26 cellular contexts compared by ENCODE assay signal in the genomic region with DNA sequence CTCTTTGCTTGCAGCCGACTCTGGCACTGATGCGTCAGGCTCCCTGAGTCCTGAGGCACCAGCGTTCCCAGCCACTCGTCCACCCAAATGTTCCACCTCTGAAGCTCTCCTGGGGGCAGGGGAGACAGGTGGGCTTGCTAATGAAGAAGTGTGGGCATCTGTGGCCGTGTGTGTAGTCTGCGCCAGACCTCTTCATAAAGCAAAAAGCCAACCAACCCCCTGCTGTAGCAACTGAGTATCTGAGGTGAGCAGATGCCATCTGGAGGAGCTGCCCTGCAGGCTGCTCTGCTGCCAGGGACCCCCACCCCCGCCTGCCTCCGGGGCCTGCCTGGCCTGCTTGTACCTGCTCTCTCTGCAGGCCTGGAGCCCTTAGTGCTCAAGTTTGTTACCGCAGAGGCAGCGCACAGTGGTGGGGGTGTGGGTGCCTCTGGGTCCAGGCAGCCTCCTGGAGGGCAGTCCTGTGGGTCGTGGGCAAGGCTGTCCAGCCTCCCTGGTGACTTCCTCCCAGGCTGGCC.
DNase-seq lines count a peak whose midpoint lies in the region; ATAC-seq and TF ChIP-seq lines count a peak whose summit lies in the region.
"Had no signal": no experiment of that assay in that cellular context is flagged by ENCODE, and none has a peak within 500 bp of the region (broad histone marks: within the 10 kb centered on the region; RNA-seq: fewer than 3 reads in every experiment).

No MANE protein-coding gene starts in this region.

- no peak overlapping the region for H2BK5ac ChIP-seq in IMR-90 (ENCODE audit: low read depth, low read length, poor library complexity, severe bottlenecking)
- H2BK5ac ChIP-seq in neuronal stem cell (ENCODE audit: low read length), result peak overlapping the region; percentile 30

- no peak overlapping the region for H4K91ac ChIP-seq in IMR-90 (ENCODE audit: insufficient read depth, low read depth, low read length)
- H4K91ac ChIP-seq in neuronal stem cell (ENCODE audit: low read depth, low read length, poor library complexity), result no peak overlapping the region

- H3K27me3 ChIP-seq in IMR-90 (ENCODE audit: control insufficient read depth, insufficient read depth, low read length), result no peaks in the 10 kb centered on the region
- H3K27me3 ChIP-seq in neuronal stem cell (ENCODE audit: control insufficient read depth in 3 of 3, insufficient read depth in 3 of 3, low read depth in 1 of 3, low read length in 3 of 3), result no peaks in the 10 kb centered on the region
- H3K27me3 ChIP-seq: ascending aorta, esophagus muscularis mucosa had no signal

- no peak overlapping the region for H3K56ac ChIP-seq in IMR-90 (ENCODE audit: extremely low read depth, insufficient read depth, low read length)

- H3K4me2 ChIP-seq in IMR-90 (ENCODE audit: low read depth, low read length) (no peak overlapping the region), neuronal stem cell (ENCODE audit: insufficient read depth, low read length, poor library complexity, severe bottlenecking) (no peak overlapping the region)
- H3K4me2 ChIP-seq: smooth muscle cell had no signal

- no peak overlapping the region for H2BK12ac ChIP-seq in neuronal stem cell (ENCODE audit: low read length)

- H3K27ac Mint-ChIP-seq in WTC11, result 0 out of 2 replicates have a peak overlapping the region, but pooled peaks have one; percentile 57
- H3K27ac Mint-ChIP-seq: activated naive CD4-positive, alpha-beta T cell treated with anti-CD3 and anti-CD28 coated beads for 36 hours; CD8-positive, alpha-beta memory T cell; stimulated activated naive CD8-positive, alpha-beta T cell treated with anti-CD3 and anti-CD28 coated beads, Interleukin-15, Interleukin-2, amounts not matched to agents 100 ng/mL and 50 ng/mL, for 24 hours had no signal

- H3K9ac ChIP-seq in IMR-90 (ENCODE audit: low read depth, low read length) (no peak overlapping the region), neuronal stem cell (ENCODE audit: low read depth, low read length, poor library complexity) (no peak overlapping the region)

- H3K4ac ChIP-seq in IMR-90 (ENCODE audit: low read depth, low read length) (no peak overlapping the region), neuronal stem cell (ENCODE audit: low read length) (no peak overlapping the region)

- H3K36me3 Mint-ChIP-seq in WTC11, result no peaks in the 10 kb centered on the region

- H3K9me3 Mint-ChIP-seq in WTC11, result no peaks in the 10 kb centered on the region
- H3K9me3 Mint-ChIP-seq: activated naive CD4-positive, alpha-beta T cell treated with anti-CD3 and anti-CD28 coated beads for 36 hours; CD8-positive, alpha-beta memory T cell; stimulated activated naive CD8-positive, alpha-beta T cell treated with anti-CD3 and anti-CD28 coated beads, Interleukin-15, Interleukin-2, amounts not matched to agents 100 ng/mL and 50 ng/mL, for 24 hours had no signal

- 90% methylated on average over 4 of the region's 11 CpGs; no CpG with 5 or more reads in 1 of the 2 experiments for WGBS in IMR-90 (ENCODE audit: extremely low coverage in 2 of 2, insufficient read length in 1 of 2), 2 experiments
- no CpG with 5 or more reads among the region's 11 CpGs for WGBS in neuronal stem cell (ENCODE audit: extremely low coverage in 2 of 2, insufficient read length in 2 of 2, insufficient replicate concordance in 1 of 2), 2 donors

- POLR2A ChIA-PET in IMR-90 (lab: Charles Lee; ENCODE audit: unreplicated experiment) (no interaction called here), WTC11 (lab: Charles Lee) (no interaction called here)

- no peak overlapping the region for H4K8ac ChIP-seq in IMR-90 (ENCODE audit: low read depth in 2 of 2, low read length in 2 of 2)
- H4K8ac ChIP-seq in neuronal stem cell (ENCODE audit: low read depth, low read length), result no peak overlapping the region

- CTCF ChIA-PET in IMR-90 (lab: Yijun Ruan, JAX) (no interaction called here), WTC11 (lab: Charles Lee) (interaction anchor here (3.0 kb wide), 1 partner anchor 22 kb away, joined by 11 read pairs; no protein-coding TSS in a partner anchor)

- no peak overlapping the region for H2AFZ ChIP-seq in IMR-90 (replicated peaks; ENCODE audit: low read length, poor library complexity)
- no peak overlapping the region for H2AFZ ChIP-seq in neuronal stem cell (ENCODE audit: low read length)

- H3K4me1 ChIP-seq in IMR-90 (ENCODE audit: control insufficient read depth, insufficient read depth, low read length) (peaks cover 2% of the 10 kb centered on the region; the same call in 1 of the 2 replicates), neuronal stem cell (ENCODE audit: control insufficient read depth in 2 of 2, insufficient read depth in 1 of 2, low read depth in 1 of 2, low read length in 2 of 2) (peaks cover 13% of the 10 kb centered on the region in 2 donors)
- H3K4me1 ChIP-seq: ascending aorta had no signal

- peaks cover 0 to 18% of the 10 kb centered on the region in 2 experiments; a peak in 1 of 4 replicates for H3K79me1 ChIP-seq in IMR-90 (ENCODE audit: low read depth in 1 of 2, low read length in 2 of 2)
- H3K79me1 ChIP-seq in neuronal stem cell (ENCODE audit: low read depth, low read length), result peaks cover 2% of the 10 kb centered on the region

- no peak for TF ChIP-seq RAD21 in IMR-90 (IDR thresholded peaks at IDR 0.05; ENCODE audit: low read length)

- H3K4me3 Mint-ChIP-seq in WTC11, result no peak overlapping the region
- H3K4me3 Mint-ChIP-seq: activated CD8-positive, alpha-beta T cell treated with anti-CD3 and anti-CD28 coated beads, Interleukin-2, amount 10 ng/mL, durations not matched to agents 7 days and 5 days; activated naive CD4-positive, alpha-beta T cell treated with anti-CD3 and anti-CD28 coated beads for 36 hours; CD8-positive, alpha-beta memory T cell; stimulated activated naive CD8-positive, alpha-beta T cell treated with anti-CD3 and anti-CD28 coated beads, Interleukin-15, Interleukin-2, amounts not matched to agents 100 ng/mL and 50 ng/mL, for 24 hours had no signal

- H3K27me3 Mint-ChIP-seq in WTC11 (ENCODE audit: low read depth), result no peaks in the 10 kb centered on the region
- H3K27me3 Mint-ChIP-seq: CD8-positive, alpha-beta memory T cell; stimulated activated naive CD8-positive, alpha-beta T cell treated with anti-CD3 and anti-CD28 coated beads, Interleukin-15, Interleukin-2, amounts not matched to agents 100 ng/mL and 50 ng/mL, for 24 hours had no signal

- H3K18ac ChIP-seq in IMR-90 (ENCODE audit: low read depth, low read length), result no peak overlapping the region
- peak overlapping the region; percentile 58 for H3K18ac ChIP-seq in neuronal stem cell (ENCODE audit: low read length)

- no TSS peak for BruUV-seq in IMR-90 (replicated peaks; lab: Mats Ljungman, UMichigan)

- no peaks in the 10 kb centered on the region; the same call in 1 of the 2 replicates for H3K4me1 Mint-ChIP-seq in WTC11

- peaks cover 14% of the 10 kb centered on the region; the same call in 1 of the 2 replicates for H4K20me1 ChIP-seq in IMR-90 (ENCODE audit: insufficient read depth, low read length)

- no peak overlapping the region for H3K14ac ChIP-seq in IMR-90 (replicated peaks; ENCODE audit: low read depth, low read length)
- H3K14ac ChIP-seq in neuronal stem cell (ENCODE audit: low read length), result no peak overlapping the region

- in situ Hi-C loops in IMR-90 (cut with MboI; ENCODE audit: low sequenced_read_pairs), result no loop called here

- no peak for TF ChIP-seq CTCF in IMR-90 (conservative IDR thresholded peaks at IDR 0.05; ENCODE audit: low read depth, low read length)
- TF ChIP-seq CTCF in WTC11 (IDR thresholded peaks at IDR 0.05), result no peak

- no peak overlapping the region for H3K23ac ChIP-seq in IMR-90 (ENCODE audit: low read depth, low read length)
- no peak overlapping the region for H3K23ac ChIP-seq in neuronal stem cell (ENCODE audit: low read depth, low read length, poor library complexity)

- H2AK5ac ChIP-seq in IMR-90 (ENCODE audit: low read depth, low read length) (no peak overlapping the region), neuronal stem cell (ENCODE audit: low read depth, low read length) (no peak overlapping the region)

- ATAC-seq in IMR-90 (ENCODE audit: low read depth) (peak; percentile 48; the same call in 1 of the 2 replicates), WTC11 (no peak), HG02678 (IDR thresholded peaks at IDR 0.05; ENCODE audit: unreplicated experiment) (no peak)
- ATAC-seq: activated CD8-positive, alpha-beta T cell treated with anti-CD3 and anti-CD28 coated beads, Interleukin-2, amount 10 ng/mL, durations not matched to agents 7 days and 5 days; left colon; Panc1 had no signal

- H2AK9ac ChIP-seq in IMR-90 (replicated peaks; ENCODE audit: low read depth, low read length, poor library complexity), result no peak overlapping the region

- dilution Hi-C loops in IMR-90 (cut with HindIII; ENCODE audit: low sequenced_read_pairs, unreplicated experiment), result no loop called here

- peak; percentile 36 for DNase-seq in DMS79 (lab: John Stamatoyannopoulos, UW)
- no peak for DNase-seq in IMR-90
- DNase-seq in WTC11 (ENCODE audit: low spot score), result no peak
- no peak for DNase-seq in neuronal stem cell (ENCODE audit: low spot score)
- DNase-seq in activated gamma-delta T cell treated with Interleukin-2 at 50 U/mL for 16 hours, result no peak
- DNase-seq in NCI-H774 (lab: John Stamatoyannopoulos, UW), result no peak
- DNase-seq: activated CD4-positive, CD25-positive, alpha-beta regulatory T cell treated with anti-CD3 and anti-CD28 coated beads, Interleukin-2, amount 50 U/mL, for 72 hours; activated CD8-positive, alpha-beta T cell treated with anti-CD3 and anti-CD28 coated beads, Interleukin-2, amount 10 ng/mL, durations not matched to agents 7 days and 5 days; activated naive CD4-positive, alpha-beta T cell treated with anti-CD3 and anti-CD28 coated beads for 36 hours; activated T-cell treated with anti-CD3 and anti-CD28 coated beads, Interleukin-2, amount 50 U/mL, for 1 hour; CD8-positive, alpha-beta memory T cell; DND-41; effector CD8-positive, alpha-beta T cell; Kasumi-1; left colon; NCI-H1092 treated with DMSO at 0.1 percent for 48 hours; stimulated activated CD4-positive, alpha-beta T cell treated with anti-CD3 and anti-CD28 coated beads, Interleukin-4, amount 100 ng/mL, for 1 hour; T-helper 9 cell; trophoblast cell had no signal

- H4K5ac ChIP-seq in IMR-90 (ENCODE audit: low read depth, low read length), result no peak overlapping the region

- H2BK20ac ChIP-seq in IMR-90 (ENCODE audit: low read depth, low read length), result no peak overlapping the region

- H2BK15ac ChIP-seq in IMR-90 (ENCODE audit: low read depth, low read length) (no peak overlapping the region), neuronal stem cell (ENCODE audit: low read length) (no peak overlapping the region)

- TF ChIP-seq POLR2A in IMR-90 (IDR thresholded peaks at IDR 0.05; ENCODE audit: low read depth, low read length), result no peak

- H2BK120ac ChIP-seq in IMR-90 (ENCODE audit: low read depth, low read length), result no peak overlapping the region
- H2BK120ac ChIP-seq in neuronal stem cell (ENCODE audit: low read depth, low read length), result no peak overlapping the region

- H3K36me3 ChIP-seq in IMR-90 (ENCODE audit: control insufficient read depth, insufficient read depth, low read length) (peaks cover 3% of the 10 kb centered on the region; the same call in 1 of the 2 replicates), neuronal stem cell (replicated peaks in 1 of 2; ENCODE audit: control insufficient read depth in 2 of 2, insufficient read depth in 2 of 2, low read length in 2 of 2) (no peaks in the 10 kb centered on the region)
- H3K36me3 ChIP-seq: HAP-1 had no signal

- no peaks in the 10 kb centered on the region for H3K9me3 ChIP-seq in IMR-90 (ENCODE audit: control insufficient read depth, insufficient read depth, low read length)
- no peaks in the 10 kb centered on the region for H3K9me3 ChIP-seq in neuronal stem cell (replicated peaks in 1 of 2; ENCODE audit: control insufficient read depth in 2 of 2, insufficient read depth in 1 of 2, low read depth in 1 of 2, low read length in 2 of 2)
- H3K9me3 ChIP-seq: ascending aorta, esophagus muscularis mucosa, HAP-1 had no signal

- H3K4me3 ChIP-seq in IMR-90 (ENCODE audit: insufficient read depth, low read depth, low read length) (no peak overlapping the region), neuronal stem cell (ENCODE audit: low read length in 2 of 2) (no peak overlapping the region)
- H3K4me3 ChIP-seq: ascending aorta, esophagus muscularis mucosa, HAP-1, smooth muscle cell had no signal

- H3K27ac ChIP-seq in IMR-90 (ENCODE audit: insufficient read depth, low read length), result no peak overlapping the region
- no peak overlapping the region for H3K27ac ChIP-seq in neuronal stem cell (replicated peaks; ENCODE audit: low read length)
- H3K27ac ChIP-seq: ascending aorta, esophagus muscularis mucosa had no signal

- intact Hi-C loops in IMR-90 (cut with micrococcal nuclease), result no loop called here

- H3K9me1 ChIP-seq in IMR-90 (ENCODE audit: insufficient read depth, low read length), result 0 out of 2 replicates have a peak, but pooled peaks cover 8% of the 10 kb centered on the region
